2 cellular contexts compared by ENCODE assay signal in the genomic region with DNA sequence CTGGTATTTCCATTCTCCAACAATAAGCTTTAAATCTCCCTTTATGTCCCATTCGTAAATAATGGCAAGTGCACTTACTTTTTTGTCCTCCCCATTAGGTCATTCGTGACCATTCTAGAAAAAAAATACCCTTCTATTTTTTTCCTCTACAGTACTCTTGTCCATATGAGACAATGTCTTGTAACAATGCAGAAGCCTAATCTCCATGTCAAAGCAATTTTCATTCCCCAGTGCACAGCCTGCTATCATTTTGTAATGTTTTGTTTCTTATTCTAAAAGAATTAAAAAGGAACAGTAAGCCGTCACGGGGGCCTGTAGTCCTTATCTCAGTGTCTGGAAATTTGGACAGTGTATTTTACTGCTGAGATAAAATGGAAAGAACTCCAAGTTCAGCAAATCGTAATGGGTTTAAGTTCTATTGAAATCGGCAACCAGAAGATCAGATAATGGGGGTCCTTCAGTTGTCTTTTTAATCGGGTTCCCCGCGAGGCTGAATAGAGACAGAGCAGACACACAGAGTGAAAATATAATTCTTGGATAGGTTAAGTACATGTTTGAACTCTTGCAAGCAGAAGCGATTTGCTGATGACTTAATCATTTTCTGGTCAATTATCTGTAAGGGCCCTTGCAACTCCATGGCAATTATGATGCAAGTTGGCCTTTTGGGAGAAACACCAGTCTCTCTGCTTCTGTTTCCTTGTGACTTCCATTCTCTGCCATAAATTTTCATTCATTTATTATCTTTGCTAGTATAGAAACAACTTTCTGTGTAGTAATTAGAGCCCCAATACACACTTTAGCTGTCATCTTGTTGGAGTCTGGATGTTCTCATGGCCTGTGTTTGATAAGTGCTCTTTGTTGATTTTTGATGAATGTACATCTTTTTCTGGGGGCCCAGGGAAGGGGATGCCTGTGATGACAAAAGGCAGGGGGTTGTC.
TF ChIP-seq lines count a peak whose summit lies in the region.

No MANE protein-coding gene starts in this region.

TF ChIP-seq in SK-N-SH, 30 proteins besides CTCF, POLR2A, EP300 and RAD21:
- no peak for TF ChIP-seq FOSL2 (IDR thresholded peaks at IDR 0.05; ENCODE audit: borderline replicate concordance, low read depth)
- TF ChIP-seq, protein P1, sequence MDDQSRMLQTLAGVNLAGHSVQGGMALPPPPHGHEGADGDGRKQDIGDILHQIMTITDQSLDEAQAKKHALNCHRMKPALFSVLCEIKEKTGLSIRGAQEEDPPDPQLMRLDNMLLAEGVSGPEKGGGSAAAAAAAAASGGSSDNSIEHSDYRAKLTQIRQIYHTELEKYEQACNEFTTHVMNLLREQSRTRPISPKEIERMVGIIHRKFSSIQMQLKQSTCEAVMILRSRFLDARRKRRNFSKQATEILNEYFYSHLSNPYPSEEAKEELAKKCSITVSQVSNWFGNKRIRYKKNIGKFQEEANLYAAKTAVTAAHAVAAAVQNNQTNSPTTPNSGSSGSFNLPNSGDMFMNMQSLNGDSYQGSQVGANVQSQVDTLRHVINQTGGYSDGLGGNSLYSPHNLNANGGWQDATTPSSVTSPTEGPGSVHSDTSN (IDR thresholded peaks at IDR 0.05), result peak; percentile 31; the same call in 1 of the 2 replicates
- peak; percentile 27; the same call in 1 of the 2 replicates for TF ChIP-seq POLR2AphosphoS5 (IDR thresholded peaks at IDR 0.05; ENCODE audit: low read depth, low read length)
- TF ChIP-seq GABPA (IDR thresholded peaks at IDR 0.05; ENCODE audit: low read depth), result no peak
- peak; percentile 86 for TF ChIP-seq FOXJ3 (CRISPR knock-in tag; IDR thresholded peaks at IDR 0.05)
- TF ChIP-seq NFIC (IDR thresholded peaks at IDR 0.05; ENCODE audit: borderline replicate concordance), result no peak
- TF ChIP-seq CHD2 (IDR thresholded peaks at IDR 0.05; ENCODE audit: low read length, partially characterized antibody), result peak; percentile 68
- TF ChIP-seq TCF12 (IDR thresholded peaks at IDR 0.05), result peak; percentile 61
- peak; percentile 86 for TF ChIP-seq RCOR1 (IDR thresholded peaks at IDR 0.05; ENCODE audit: low read length)
- peak; percentile 40; the same call in 1 of the 2 replicates for TF ChIP-seq TEAD4 (IDR thresholded peaks at IDR 0.05; ENCODE audit: borderline replicate concordance, insufficient read depth)
- TF ChIP-seq MXI1 (IDR thresholded peaks at IDR 0.05; ENCODE audit: low read depth, low read length), result peak; percentile 30
- peak; percentile 89 for TF ChIP-seq GATA2 (CRISPR knock-in tag; IDR thresholded peaks at IDR 0.05)

TF ChIP-seq in HepG2, 621 proteins besides CTCF, POLR2A, EP300 and RAD21:
- no peak for TF ChIP-seq RARG (CRISPR knock-in tag; IDR thresholded peaks at IDR 0.05; ENCODE audit: low read depth)
- no peak for TF ChIP-seq HDAC1 (CRISPR knock-in tag; IDR thresholded peaks at IDR 0.05)
- TF ChIP-seq, protein P2, sequence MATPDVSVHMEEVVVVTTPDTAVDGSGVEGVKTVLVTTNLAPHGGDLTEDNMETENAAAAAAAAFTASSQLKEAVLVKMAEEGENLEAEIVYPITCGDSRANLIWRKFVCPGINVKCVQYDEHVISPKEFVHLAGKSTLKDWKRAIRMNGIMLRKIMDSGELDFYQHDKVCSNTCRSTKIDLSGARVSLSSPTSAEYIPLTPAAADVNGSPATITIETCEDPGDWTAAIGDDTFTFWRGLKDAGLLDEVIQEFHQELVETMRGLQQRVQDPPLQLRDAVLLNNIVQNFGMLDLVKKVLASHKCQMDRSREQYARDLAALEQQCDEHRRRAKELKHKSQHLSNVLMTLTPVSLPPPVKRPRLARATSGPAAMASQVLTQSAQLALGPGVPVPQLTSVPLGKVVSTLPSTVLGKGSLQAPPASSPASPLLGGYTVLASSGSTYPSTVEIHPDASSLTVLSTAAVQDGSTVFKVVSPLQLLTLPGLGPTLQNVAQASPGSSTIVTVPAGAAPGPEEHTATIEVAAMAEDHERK (CRISPR knock-in tag; IDR thresholded peaks at IDR 0.05; ENCODE audit: low read depth), result no peak
- no peak for TF ChIP-seq SRSF9 (IDR thresholded peaks at IDR 0.05; ENCODE audit: borderline replicate concordance, insufficient read depth, low read depth, low read length, poor library complexity, severe bottlenecking)
- no peak for TF ChIP-seq ZNF530 (CRISPR knock-in tag; IDR thresholded peaks at IDR 0.05; ENCODE audit: low read depth)
- TF ChIP-seq KDM3A (CRISPR knock-in tag; IDR thresholded peaks at IDR 0.05; ENCODE audit: low read depth), result no peak
- no peak for TF ChIP-seq TOPORS (CRISPR knock-in tag; IDR thresholded peaks at IDR 0.05)
